Comparison of ENCODE assay signal across 20 cellular contexts in genomic region chr9:137753192-137753765, GRCh38.
"Had no signal": no experiment of that assay in that cellular context is flagged by ENCODE, and none has a peak within 500 bp of the region (broad histone marks: within the 10 kb centered on the region; RNA-seq: fewer than 3 reads in every experiment).

No MANE protein-coding gene starts in this region.

- DNase-seq: activated CD4-positive, alpha-beta T cell treated with anti-CD3 and anti-CD28 coated beads for 1 hour; activated gamma-delta T cell treated with Interleukin-2 at 50 U/mL for 16 hours; activated T-cell treated with anti-CD3 and anti-CD28 coated beads, Interleukin-2, amount 50 U/mL, for 72 hours; brain microvascular endothelial cell; central memory CD4-positive, alpha-beta T cell; colonic mucosa; kidney; naive thymus-derived CD8-positive, alpha-beta T cell; right lobe of liver; SK-N-SH; small intestine; stimulated activated CD4-positive, alpha-beta T cell treated with anti-CD3 and anti-CD28 coated beads, Interleukin-2, amount 100 ng/mL, for 24 hours; stimulated activated naive CD4-positive, alpha-beta T cell; testis; trophoblast cell; WERI-Rb-1 had no signal

- ATAC-seq: activated T-cell treated with anti-CD3 and anti-CD28 coated beads, Interleukin-2, amount 50 U/mL, for 72 hours; left lobe of liver; naive thymus-derived CD8-positive, alpha-beta T cell; right lobe of liver had no signal

- H3K4me3 Mint-ChIP-seq: activated naive CD8-positive, alpha-beta T cell; activated T-cell treated with anti-CD3 and anti-CD28 coated beads, Interleukin-2, amount 50 U/mL, for 72 hours; mesothelial cell of epicardium; naive thymus-derived CD8-positive, alpha-beta T cell; T-helper 2 cell treated with Interferon-gamma antibody and Interleukin-4, amounts not matched to agents 5 μg/mL and 100 μg/mL, for 36 hours had no signal

- H3K27ac Mint-ChIP-seq: activated naive CD8-positive, alpha-beta T cell; activated T-cell treated with anti-CD3 and anti-CD28 coated beads, Interleukin-2, amount 50 U/mL, for 72 hours; mesothelial cell of epicardium; T-helper 2 cell treated with Interferon-gamma antibody and Interleukin-4, amounts not matched to agents 5 μg/mL and 100 μg/mL, for 36 hours had no signal

- H3K4me1 Mint-ChIP-seq: mesothelial cell of epicardium had no signal

- H3K27me3 Mint-ChIP-seq: activated naive CD8-positive, alpha-beta T cell; naive thymus-derived CD8-positive, alpha-beta T cell had no signal
